Comparison of ENCODE assay signal across 8 cellular contexts in genomic region chr17:40480501-40481003, GRCh38. TPM values are rescaled to one million over a fixed set of nuclear protein-coding genes. Genes with fewer than 3 reads are reported as not detected.
DNase-seq lines count a peak whose midpoint lies in the region; ATAC-seq and TF ChIP-seq lines count a peak whose summit lies in the region.

No MANE protein-coding gene starts in this region.

- H3K4me1 ChIP-seq in RWPE2 (ENCODE audit: insufficient read depth, poor library complexity, severe bottlenecking): peaks cover 20% of the 10 kb centered on the region

- peak overlapping the region; percentile 77 to 78 for H3K27ac Mint-ChIP-seq in natural killer cell treated with Interleukin-12 subunit alpha and Interleukin-12 subunit beta and Interleukin-15 and Interleukin-18, amount 100 ng/mL, for 72 hours

- peak; percentile 0 for ATAC-seq in RWPE2 (ENCODE audit: low read depth)
- peak; percentile 80 to 85 for ATAC-seq in natural killer cell treated with Interleukin-12 subunit alpha and Interleukin-12 subunit beta and Interleukin-15 and Interleukin-18, amount 100 ng/mL, for 72 hours

- WGBS in lower leg skin, 2 donors: 24 to 40% methylated on average over 12 of the region's 12 CpGs

- H3K4me3 ChIP-seq in RWPE2 (ENCODE audit: severe bottlenecking): no peak overlapping the region
- no peak overlapping the region for H3K4me3 ChIP-seq in lower leg skin (ENCODE audit: low read depth, poor library complexity, severe bottlenecking)

- peaks cover 89% of the 10 kb centered on the region for H3K36me3 ChIP-seq in RWPE2 (ENCODE audit: low read depth)

- TF ChIP-seq POLR2A in erythroblast (IDR thresholded peaks at IDR 0.05; ENCODE audit: low read length) (no peak), lower leg skin (IDR thresholded peaks at IDR 0.05) (no peak)

- intact Hi-C loops in lower leg skin (cut with DNase I; ENCODE audit: low total_unique reads): no loop called here

- H3K27ac ChIP-seq in RWPE2 (ENCODE audit: poor library complexity, severe bottlenecking): peak overlapping the region; percentile 100

- no peaks in the 10 kb centered on the region for H3K9me3 ChIP-seq in RWPE2 (ENCODE audit: severe bottlenecking)

- no peaks in the 10 kb centered on the region for H3K9me3 Mint-ChIP-seq in natural killer cell treated with Interleukin-12 subunit alpha and Interleukin-12 subunit beta and Interleukin-15 and Interleukin-18, amount 100 ng/mL, for 72 hours

- peak overlapping the region; percentile 71 for H3K4me3 Mint-ChIP-seq in natural killer cell treated with Interleukin-12 subunit alpha and Interleukin-12 subunit beta and Interleukin-15 and Interleukin-18, amount 100 ng/mL, for 72 hours

- no peaks in the 10 kb centered on the region for H3K27me3 ChIP-seq in RWPE2 (ENCODE audit: insufficient read depth, poor library complexity, severe bottlenecking)

- peaks cover 27 to 47% of the 10 kb centered on the region in 2 donors for H3K4me1 Mint-ChIP-seq in natural killer cell treated with Interleukin-12 subunit alpha and Interleukin-12 subunit beta and Interleukin-15 and Interleukin-18, amount 100 ng/mL, for 72 hours (ENCODE audit: low read depth in 2 of 2)

- DNase-seq in DMS153 treated with DMSO at 0.1 percent for 48 hours (lab: John Stamatoyannopoulos, UW; ENCODE audit: unreplicated experiment) (peak; percentile 8), RWPE2 (ENCODE audit: low spot score) (no peak), SIG-M5 (lab: John Stamatoyannopoulos, UW) (no peak), kidney tubule cell (ENCODE audit: low spot score) (no peak), erythroblast (lab: John Stamatoyannopoulos, UW) (no peak), lower leg skin (ENCODE audit: low spot score in 2 of 2) (no peak)
- DNase-seq in activated naive CD4-positive, alpha-beta T cell treated with Interleukin-2 at 50 U/mL for 16 hours: peak; percentile 86
- peak; percentile 66 for DNase-seq in natural killer cell treated with Interleukin-12 subunit alpha and Interleukin-12 subunit beta and Interleukin-15 and Interleukin-18, amount 100 ng/mL, for 72 hours (ENCODE audit: low spot score)

- no peaks in the 10 kb centered on the region for H3K36me3 Mint-ChIP-seq in natural killer cell treated with Interleukin-12 subunit alpha and Interleukin-12 subunit beta and Interleukin-15 and Interleukin-18, amount 100 ng/mL, for 72 hours

- H3K27me3 Mint-ChIP-seq in natural killer cell treated with Interleukin-12 subunit alpha and Interleukin-12 subunit beta and Interleukin-15 and Interleukin-18, amount 100 ng/mL, for 72 hours: peaks cover 0 to 3% of the 10 kb centered on the region in 2 donors

- TF ChIP-seq CTCF in RWPE2 (IDR thresholded peaks at IDR 0.05; ENCODE audit: poor library complexity, severe bottlenecking) (no peak), lower leg skin (IDR thresholded peaks at IDR 0.05) (no peak)

RNA-seq across cellular contexts. Expression of gene TNS4, which starts 20.9 kb away (rescaled TPM):
- 1 to 10 TPM in 1 of 2 donors, under 1 TPM in 1; 0.76 to 2.9 TPM for total RNA-seq in natural killer cell treated with Interleukin-12 subunit alpha and Interleukin-12 subunit beta and Interleukin-15 and Interleukin-18, amount 100 ng/mL, for 72 hours
- 1,000 to 10,000 TPM in 1 of 4 donors, 100 to 1,000 TPM in 3; 413 to 1,865 (median 485) TPM for total RNA-seq in lower leg skin

RNA-seq across cellular contexts. Expression of gene IGFBP4, which starts 37.3 kb away (rescaled TPM):
- total RNA-seq in natural killer cell treated with Interleukin-12 subunit alpha and Interleukin-12 subunit beta and Interleukin-15 and Interleukin-18, amount 100 ng/mL, for 72 hours: under 1 TPM; 0.59 to 0.88 TPM
- total RNA-seq in lower leg skin: 10 to 100 TPM; 35.1 to 90.4 (median 39.6) TPM

Comparison
In these comparisons a context has a peak if more than half of its experiments do, and no peak if none do; other contexts are left out.
1. DNase-seq: peak in DMS153 treated with DMSO at 0.1 percent for 48 hours (single experiment), activated naive CD4-positive, alpha-beta T cell treated with Interleukin-2 at 50 U/mL for 16 hours (single experiment) and natural killer cell treated with Interleukin-12 subunit alpha and Interleukin-12 subunit beta and Interleukin-15 and Interleukin-18, amount 100 ng/mL, for 72 hours (single experiment); none in RWPE2 (single experiment), SIG-M5 (single experiment), kidney tubule cell (single experiment), erythroblast (0 of 2) and lower leg skin (0 of 2).
2. RNA of gene TNS4, which starts 20.9 kb away (total RNA-seq): 413 to 1,865 TPM in lower leg skin; 0.76 to 2.9 TPM in natural killer cell treated with Interleukin-12 subunit alpha and Interleukin-12 subunit beta and Interleukin-15 and Interleukin-18, amount 100 ng/mL, for 72 hours; every median in the first group is over 100 times any median in the second.
3. RNA of gene IGFBP4, which starts 37.3 kb away (total RNA-seq): 35.1 to 90.4 TPM in lower leg skin; 0.59 to 0.88 TPM in natural killer cell treated with Interleukin-12 subunit alpha and Interleukin-12 subunit beta and Interleukin-15 and Interleukin-18, amount 100 ng/mL, for 72 hours; every median in the first group is over 10 times any median in the second.